Comparison of ENCODE assay signal across 12 cellular contexts in the genomic region with DNA sequence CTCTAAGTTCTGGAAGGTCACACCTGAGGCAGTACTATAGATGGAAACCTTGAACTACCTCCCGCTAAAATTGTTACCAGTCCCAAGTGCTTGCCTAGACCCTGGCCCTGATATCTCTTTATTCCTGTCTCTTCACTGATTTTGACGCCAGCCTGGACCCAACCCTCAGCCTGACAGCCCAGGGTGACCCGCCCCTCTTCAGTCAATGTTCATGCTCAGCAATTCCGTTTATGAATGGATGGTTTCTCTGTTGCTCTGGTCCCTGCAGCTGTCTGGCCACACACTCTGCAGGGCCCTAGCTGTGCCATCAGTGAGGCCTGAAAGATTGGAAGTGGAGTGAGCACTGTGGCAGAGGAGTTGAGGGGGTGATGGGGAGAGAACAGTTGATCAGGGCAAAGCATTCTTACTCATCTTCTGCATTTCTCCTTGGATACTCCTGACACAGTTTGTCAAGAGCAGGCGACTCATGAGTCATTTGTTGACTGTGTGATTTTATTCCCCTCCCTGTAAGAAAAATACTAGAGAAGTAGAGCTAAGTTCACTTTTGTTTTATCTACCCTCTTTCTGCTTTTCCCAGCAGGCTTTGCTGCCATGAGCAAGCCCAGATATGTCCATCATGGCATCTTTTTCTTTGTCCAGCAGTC. TPM values are rescaled to one million over a fixed set of nuclear protein-coding genes. Genes with fewer than 3 reads are reported as not detected.
DNase-seq lines count a peak whose midpoint lies in the region; ATAC-seq and TF ChIP-seq lines count a peak whose summit lies in the region.
"Had no signal": no experiment of that assay in that cellular context is flagged by ENCODE, and none has a peak within 500 bp of the region (broad histone marks: within the 10 kb centered on the region; RNA-seq: fewer than 3 reads in every experiment).

No MANE protein-coding gene starts in this region.

- H3K9me2 ChIP-seq in SK-N-SH: no peaks in the 10 kb centered on the region

- intact Hi-C loops in activated T-helper 2 cell treated with anti-CD3 and anti-CD28 coated beads, Interferon-gamma antibody, Interleukin-2, Interleukin-4, amounts not matched to agents 10 μg/mL and 5 μg/mL and 100 μg/mL, durations not matched to agents 14 hours and 24 hours and 36 hours (cut with micrococcal nuclease): no loop called here

- no peaks in the 10 kb centered on the region for H3K27me3 Mint-ChIP-seq in activated T-helper 2 cell treated with anti-CD3 and anti-CD28 coated beads, Interferon-gamma antibody, Interleukin-2, Interleukin-4, amounts not matched to agents 10 μg/mL and 5 μg/mL and 100 μg/mL, durations not matched to agents 14 hours and 24 hours and 36 hours (ENCODE audit: low read depth)

- H3K4me1 ChIP-seq in SK-N-SH (ENCODE audit: control insufficient read depth in 1 of 2, insufficient read depth in 2 of 2, low read depth in 1 of 2, low read length in 1 of 2): 0 out of 4 replicates have a peak, but pooled peaks cover 0 to 3% of the 10 kb centered on the region in 2 experiments
- H3K4me1 ChIP-seq in skeletal muscle satellite cell (ENCODE audit: control insufficient read depth, insufficient read depth, low read length): peaks cover 15% of the 10 kb centered on the region

- H3K9me3 Mint-ChIP-seq in activated T-helper 2 cell treated with anti-CD3 and anti-CD28 coated beads, Interferon-gamma antibody, Interleukin-2, Interleukin-4, amounts not matched to agents 10 μg/mL and 5 μg/mL and 100 μg/mL, durations not matched to agents 14 hours and 24 hours and 36 hours: peaks cover 15% of the 10 kb centered on the region

- no peak overlapping the region for H2AFZ ChIP-seq in SK-N-SH (ENCODE audit: low read depth)

- peaks cover 5% of the 10 kb centered on the region for H3K36me3 Mint-ChIP-seq in activated T-helper 2 cell treated with anti-CD3 and anti-CD28 coated beads, Interferon-gamma antibody, Interleukin-2, Interleukin-4, amounts not matched to agents 10 μg/mL and 5 μg/mL and 100 μg/mL, durations not matched to agents 14 hours and 24 hours and 36 hours (ENCODE audit: low read depth)

- H4K20me1 ChIP-seq in SK-N-SH (ENCODE audit: insufficient read depth): no peaks in the 10 kb centered on the region

- H3K4me3 Mint-ChIP-seq in activated T-helper 2 cell treated with anti-CD3 and anti-CD28 coated beads, Interferon-gamma antibody, Interleukin-2, Interleukin-4, amounts not matched to agents 10 μg/mL and 5 μg/mL and 100 μg/mL, durations not matched to agents 14 hours and 24 hours and 36 hours (ENCODE audit: low read depth): no peak overlapping the region

- H3K27ac Mint-ChIP-seq in activated T-helper 2 cell treated with anti-CD3 and anti-CD28 coated beads, Interferon-gamma antibody, Interleukin-2, Interleukin-4, amounts not matched to agents 10 μg/mL and 5 μg/mL and 100 μg/mL, durations not matched to agents 14 hours and 24 hours and 36 hours: no peak overlapping the region

- H3K4me3 ChIP-seq in SK-N-SH (ENCODE audit: low read depth in 2 of 2, low read length in 1 of 2) (no peak overlapping the region), fibroblast of mammary gland (ENCODE audit: control insufficient read depth, low read depth, low read length) (no peak overlapping the region), skeletal muscle satellite cell (ENCODE audit: low read length) (peak overlapping the region; percentile 19)

- H3K27ac ChIP-seq in SK-N-SH (ENCODE audit: low read depth in 2 of 2, low read length in 1 of 2): peak overlapping the region in 1 of 2 experiments; percentile 30; a peak in 1 of 4 replicates
- H3K27ac ChIP-seq: WERI-Rb-1 had no signal

- no peaks in the 10 kb centered on the region for H3K4me1 Mint-ChIP-seq in activated T-helper 2 cell treated with anti-CD3 and anti-CD28 coated beads, Interferon-gamma antibody, Interleukin-2, Interleukin-4, amounts not matched to agents 10 μg/mL and 5 μg/mL and 100 μg/mL, durations not matched to agents 14 hours and 24 hours and 36 hours (ENCODE audit: low read depth)

- ATAC-seq in HG02588 (IDR thresholded peaks at IDR 0.05; ENCODE audit: unreplicated experiment) (no peak), left lobe of liver (no peak)

- TF ChIP-seq CTCF in SK-N-SH (IDR thresholded peaks at IDR 0.05) (no peak), fibroblast of mammary gland (conservative IDR thresholded peaks at IDR 0.05; ENCODE audit: control insufficient read depth, insufficient read depth, low read depth, low read length) (no peak)

- WGBS in SK-N-SH (ENCODE audit: low lambda C conversion rate): 46% methylated on average over 5 of the region's 5 CpGs

- peaks cover 46% of the 10 kb centered on the region for H3K79me2 ChIP-seq in SK-N-SH (ENCODE audit: insufficient read depth)

- POLR2A ChIA-PET in SK-N-SH (lab: Yijun Ruan, JAX): no interaction called here

- H3K27me3 ChIP-seq in SK-N-SH (ENCODE audit: insufficient read depth) (no peaks in the 10 kb centered on the region), skeletal muscle satellite cell (ENCODE audit: control insufficient read depth, insufficient read depth, low read length) (no peaks in the 10 kb centered on the region)

- H3K4me2 ChIP-seq in SK-N-SH: peak overlapping the region; percentile 39; the same call in 1 of the 2 replicates
- peak overlapping the region; percentile 2 for H3K4me2 ChIP-seq in skeletal muscle satellite cell (ENCODE audit: low read length)

- TF ChIP-seq EP300 in SK-N-SH (IDR thresholded peaks at IDR 0.05; ENCODE audit: borderline replicate concordance in 1 of 2, low read depth in 1 of 2, low read length in 1 of 2): no peak

- CTCF ChIA-PET in SK-N-SH (lab: Yijun Ruan, JAX): interaction anchor here (1.3 kb wide), 1 partner anchor 9 kb away, joined by 3 read pairs; no protein-coding TSS in a partner anchor

- H3K9me3 ChIP-seq in SK-N-SH (peaks cover 9% of the 10 kb centered on the region; the same call in 1 of the 2 replicates), skeletal muscle satellite cell (replicated peaks; ENCODE audit: low read length) (peaks cover 6% of the 10 kb centered on the region)

- H3K36me3 ChIP-seq in SK-N-SH (replicated peaks in 1 of 2; ENCODE audit: control insufficient read depth in 1 of 2, insufficient read depth in 2 of 2, low read length in 1 of 2) (peaks cover 0 to 4% of the 10 kb centered on the region in 2 experiments), skeletal muscle satellite cell (ENCODE audit: insufficient read depth, low read length) (no peaks in the 10 kb centered on the region)
- H3K36me3 ChIP-seq: WERI-Rb-1 had no signal

- H3K9ac ChIP-seq in SK-N-SH (no peak overlapping the region), skeletal muscle satellite cell (ENCODE audit: low read depth, low read length) (no peak overlapping the region)

- peaks cover 4% of the 10 kb centered on the region for H3F3A ChIP-seq in SK-N-SH (replicated peaks; ENCODE audit: insufficient read depth)

- no peak for TF ChIP-seq RAD21 in SK-N-SH (IDR thresholded peaks at IDR 0.05; ENCODE audit: low read length)

- DNase-seq in EH (ENCODE audit: low read depth) (peak; percentile 73), SK-N-SH (no peak), fibroblast of mammary gland (ENCODE audit: low read depth) (peak; percentile 90), midbrain (lab: John Stamatoyannopoulos, UW) (no peak), left lobe of liver (ENCODE audit: low spot score) (no peak)
- no peak for DNase-seq in activated T-helper 2 cell treated with anti-CD3 and anti-CD28 coated beads, Interferon-gamma antibody, Interleukin-2, Interleukin-4, amounts not matched to agents 10 μg/mL and 5 μg/mL and 100 μg/mL, durations not matched to agents 14 hours and 24 hours and 36 hours (ENCODE audit: low spot score)
- DNase-seq: activated T-cell treated with anti-CD3 and anti-CD28 coated beads, Interleukin-2, amount 50 U/mL, for 48 hours; central memory CD4-positive, alpha-beta T cell; RPMI8226; WERI-Rb-1 had no signal

TF ChIP-seq in SK-N-SH, 30 proteins besides CTCF, POLR2A, EP300 and RAD21:
- TF ChIP-seq, protein P1, sequence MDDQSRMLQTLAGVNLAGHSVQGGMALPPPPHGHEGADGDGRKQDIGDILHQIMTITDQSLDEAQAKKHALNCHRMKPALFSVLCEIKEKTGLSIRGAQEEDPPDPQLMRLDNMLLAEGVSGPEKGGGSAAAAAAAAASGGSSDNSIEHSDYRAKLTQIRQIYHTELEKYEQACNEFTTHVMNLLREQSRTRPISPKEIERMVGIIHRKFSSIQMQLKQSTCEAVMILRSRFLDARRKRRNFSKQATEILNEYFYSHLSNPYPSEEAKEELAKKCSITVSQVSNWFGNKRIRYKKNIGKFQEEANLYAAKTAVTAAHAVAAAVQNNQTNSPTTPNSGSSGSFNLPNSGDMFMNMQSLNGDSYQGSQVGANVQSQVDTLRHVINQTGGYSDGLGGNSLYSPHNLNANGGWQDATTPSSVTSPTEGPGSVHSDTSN (IDR thresholded peaks at IDR 0.05): 0 out of 2 replicates have a peak, but pooled peaks have one; percentile 29
- TF ChIP-seq RFX5 (IDR thresholded peaks at IDR 0.05; ENCODE audit: low read length) (peak; percentile 75), FOSL2 (IDR thresholded peaks at IDR 0.05; ENCODE audit: borderline replicate concordance, low read depth) (peak; percentile 56; the same call in 1 of the 2 replicates), FOXJ3 (CRISPR knock-in tag; IDR thresholded peaks at IDR 0.05) (no peak), JUND (IDR thresholded peaks at IDR 0.05) (peak; percentile 45), TEAD4 (IDR thresholded peaks at IDR 0.05; ENCODE audit: borderline replicate concordance, insufficient read depth) (no peak)

RNA-seq across cellular contexts. Expression of a gene that starts 46.0 kb away (rescaled TPM):
- 40.1 and 58.5 TPM in 2 replicates for polyA plus RNA-seq in SK-N-SH (2012; rRNA removed)
- polyA plus RNA-seq in SK-N-SH (2012; cell fraction: cytosol; rRNA removed): 36.6 and 46.2 TPM in 2 replicates
- polyA plus RNA-seq in SK-N-SH (2012; cell fraction: nucleus; rRNA removed): 96.4 and 147 TPM in 2 replicates
- 7.4 and 8.9 TPM in 2 replicates for total RNA-seq in skeletal muscle satellite cell (2012; rRNA removed)
- total RNA-seq in activated T-helper 2 cell treated with anti-CD3 and anti-CD28 coated beads, Interferon-gamma antibody, Interleukin-2, Interleukin-4, amounts not matched to agents 10 μg/mL and 5 μg/mL and 100 μg/mL, durations not matched to agents 14 hours and 24 hours and 36 hours: 4.2 and 5.6 TPM in 2 replicates
- 23.9 TPM for total RNA-seq in left lobe of liver

Comparison
In these comparisons a context has a peak if more than half of its experiments do, and no peak if none do; other contexts are left out.
1. DNase-seq: peak in EH (single experiment) and fibroblast of mammary gland (single experiment); none in SK-N-SH (single experiment), activated T-helper 2 cell treated with anti-CD3 and anti-CD28 coated beads, Interferon-gamma antibody, Interleukin-2, Interleukin-4, amounts not matched to agents 10 μg/mL and 5 μg/mL and 100 μg/mL, durations not matched to agents 14 hours and 24 hours and 36 hours (single experiment), midbrain (single experiment) and left lobe of liver (single experiment).